In genomic region chr15:78069630-78070029, GRCh38 we compare ENCODE assay signal across 13 cellular contexts. TPM values are rescaled to one million over a fixed set of nuclear protein-coding genes. Genes with fewer than 3 reads are reported as not detected.
A peak's percentile ranks its signal among the peaks of the same experiment; 100 is the strongest.
DNase-seq lines count a peak whose midpoint lies in the region; ATAC-seq, FAIRE-seq and TF ChIP-seq lines count a peak whose summit lies in the region.
"Had no signal": no experiment of that assay in that cellular context is flagged by ENCODE, and none has a peak within 500 bp of the region (broad histone marks: within the 10 kb centered on the region; RNA-seq: fewer than 3 reads in every experiment).

No MANE protein-coding gene starts in this region.

- H3K9me3 ChIP-seq in A549, result no peaks in the 10 kb centered on the region
- no peaks in the 10 kb centered on the region for H3K9me3 ChIP-seq in muscle layer of duodenum (ENCODE audit: control insufficient read depth in 1 of 2, low read length in 2 of 2)
- H3K9me3 ChIP-seq: SJSA1 had no signal

- peak overlapping the region; percentile 31; the same call in 1 of the 3 replicates for H3K4me2 ChIP-seq in A549

- no peaks in the 10 kb centered on the region for H3K27me3 ChIP-seq in muscle layer of duodenum (ENCODE audit: low read depth, low read length)
- H3K27me3 ChIP-seq: SJSA1 had no signal

- FAIRE-seq in A549 (lab: Jason Lieb, UNC), result no peak
- FAIRE-seq: D721Med had no signal

- DNase-seq in A549 (ENCODE audit: low read depth in 1 of 2, low spot score in 1 of 2) (no peak), SHP77 (lab: John Stamatoyannopoulos, UW) (no peak), nucleus accumbens (lab: John Stamatoyannopoulos, UW) (no peak)
- DNase-seq in activated T-helper 2 cell treated with anti-CD3 and anti-CD28 coated beads, Interferon-gamma antibody, Interleukin-2, Interleukin-4, amounts not matched to agents 10 μg/mL and 5 μg/mL and 100 μg/mL, durations not matched to agents 14 hours and 24 hours and 36 hours (ENCODE audit: low spot score), result no peak
- DNase-seq: midbrain, NCI-H1105 had no signal

- H3K9me3 Mint-ChIP-seq in activated T-helper 2 cell treated with anti-CD3 and anti-CD28 coated beads, Interferon-gamma antibody, Interleukin-2, Interleukin-4, amounts not matched to agents 10 μg/mL and 5 μg/mL and 100 μg/mL, durations not matched to agents 14 hours and 24 hours and 36 hours, result no peaks in the 10 kb centered on the region

- no peak for TF ChIP-seq RAD21 in A549 (conservative IDR thresholded peaks at IDR 0.05 in 1 of 2, IDR thresholded peaks at IDR 0.05 in 1 of 2)

- H3K36me3 Mint-ChIP-seq in activated T-helper 2 cell treated with anti-CD3 and anti-CD28 coated beads, Interferon-gamma antibody, Interleukin-2, Interleukin-4, amounts not matched to agents 10 μg/mL and 5 μg/mL and 100 μg/mL, durations not matched to agents 14 hours and 24 hours and 36 hours (ENCODE audit: low read depth), result peaks cover 25% of the 10 kb centered on the region

- 83% methylated on average over 1 of the region's 1 CpG for WGBS in A549 (ENCODE audit: missing lambda C conversion rate)

- peaks cover 28% of the 10 kb centered on the region for H3K4me1 Mint-ChIP-seq in activated T-helper 2 cell treated with anti-CD3 and anti-CD28 coated beads, Interferon-gamma antibody, Interleukin-2, Interleukin-4, amounts not matched to agents 10 μg/mL and 5 μg/mL and 100 μg/mL, durations not matched to agents 14 hours and 24 hours and 36 hours (ENCODE audit: low read depth)

- H3K4me3 Mint-ChIP-seq in activated T-helper 2 cell treated with anti-CD3 and anti-CD28 coated beads, Interferon-gamma antibody, Interleukin-2, Interleukin-4, amounts not matched to agents 10 μg/mL and 5 μg/mL and 100 μg/mL, durations not matched to agents 14 hours and 24 hours and 36 hours (ENCODE audit: low read depth), result peak overlapping the region; percentile 72

- 0 out of 6 replicates have a peak overlapping the region, but pooled peaks of 1 of the 2 experiments have one; percentile 3 for H3K27ac ChIP-seq in A549
- peak overlapping the region; percentile 71 for H3K27ac ChIP-seq in muscle layer of duodenum (ENCODE audit: low read length)
- H3K27ac ChIP-seq: epithelial cell of prostate, SJSA1 had no signal

- POLR2A ChIA-PET in A549 (lab: Yijun Ruan, JAX), result no interaction called here

- TF ChIP-seq CTCF in A549 (IDR thresholded peaks at IDR 0.05) (no peak), GM12873 (IDR thresholded peaks at IDR 0.05; ENCODE audit: insufficient read depth, low read depth, low read length, missing control alignments) (peak; percentile 13)

- TF ChIP-seq POLR2A in A549 (IDR thresholded peaks at IDR 0.05; ENCODE audit: low read length), result no peak

- peaks cover 0 to 5% of the 10 kb centered on the region in 2 donors for H3K36me3 ChIP-seq in muscle layer of duodenum (ENCODE audit: control insufficient read depth in 1 of 2, insufficient read depth in 2 of 2, low read length in 2 of 2)

- TF ChIP-seq EP300 in A549 (IDR thresholded peaks at IDR 0.05), result no peak

- intact Hi-C loops in activated T-helper 2 cell treated with anti-CD3 and anti-CD28 coated beads, Interferon-gamma antibody, Interleukin-2, Interleukin-4, amounts not matched to agents 10 μg/mL and 5 μg/mL and 100 μg/mL, durations not matched to agents 14 hours and 24 hours and 36 hours (cut with micrococcal nuclease), result loop anchor here (1.0 to 5.0 kb wide), 4 partner anchors 8 to 35 kb away; partner anchors contain the start of gene TBC1D2B

- CTCF ChIA-PET in A549 (lab: Yijun Ruan, JAX), result interaction anchor here (1.0 to 5.8 kb wide), 5 partner anchors 10 to 171 kb away, joined by 3 to 32 read pairs (median 7); no protein-coding TSS in a partner anchor

- H3K4me3 ChIP-seq in A549 (no peak overlapping the region), muscle layer of duodenum (ENCODE audit: low read depth in 1 of 2, low read length in 2 of 2) (no peak overlapping the region)
- H3K4me3 ChIP-seq: SJSA1 had no signal

- ATAC-seq in A549, result no peak
- ATAC-seq in HG03045 (IDR thresholded peaks at IDR 0.05; ENCODE audit: unreplicated experiment), result no peak
- ATAC-seq in HG02571 (IDR thresholded peaks at IDR 0.05; ENCODE audit: unreplicated experiment), result no peak

- peak overlapping the region; percentile 96 for H3K27ac Mint-ChIP-seq in activated T-helper 2 cell treated with anti-CD3 and anti-CD28 coated beads, Interferon-gamma antibody, Interleukin-2, Interleukin-4, amounts not matched to agents 10 μg/mL and 5 μg/mL and 100 μg/mL, durations not matched to agents 14 hours and 24 hours and 36 hours

- no peaks in the 10 kb centered on the region for H3K27me3 Mint-ChIP-seq in activated T-helper 2 cell treated with anti-CD3 and anti-CD28 coated beads, Interferon-gamma antibody, Interleukin-2, Interleukin-4, amounts not matched to agents 10 μg/mL and 5 μg/mL and 100 μg/mL, durations not matched to agents 14 hours and 24 hours and 36 hours (ENCODE audit: low read depth)

- H3K4me1 ChIP-seq in A549, result peaks cover 42% of the 10 kb centered on the region
- H3K4me1 ChIP-seq in muscle layer of duodenum (ENCODE audit: control insufficient read depth in 1 of 2, insufficient read depth in 2 of 2, low read length in 2 of 2), result peaks cover 64 to 80% of the 10 kb centered on the region in 2 donors

TF ChIP-seq in A549, 52 proteins besides CTCF, POLR2A, EP300 and RAD21:
- no peak for TF ChIP-seq USF2 (IDR thresholded peaks at IDR 0.05)
- TF ChIP-seq EHMT2 (IDR thresholded peaks at IDR 0.05; ENCODE audit: low read depth), result no peak
- no peak for TF ChIP-seq ATOH8 (CRISPR knock-in tag; IDR thresholded peaks at IDR 0.05; ENCODE audit: low read depth)
- no peak for TF ChIP-seq ELK1 (IDR thresholded peaks at IDR 0.05; ENCODE audit: low read depth, low read length)
- no peak for TF ChIP-seq HEYL (CRISPR knock-in tag; IDR thresholded peaks at IDR 0.05)
- TF ChIP-seq E2F6 (IDR thresholded peaks at IDR 0.05; ENCODE audit: borderline replicate concordance, low read depth), result no peak
- TF ChIP-seq FOSB (CRISPR knock-in tag; IDR thresholded peaks at IDR 0.05), result no peak
- TF ChIP-seq ESRRA (IDR thresholded peaks at IDR 0.05; ENCODE audit: borderline replicate concordance, low read length), result no peak
- TF ChIP-seq RNF2 (IDR thresholded peaks at IDR 0.05; ENCODE audit: borderline replicate concordance, low read depth), result no peak
- no peak for TF ChIP-seq HOXB5 (CRISPR knock-in tag; IDR thresholded peaks at IDR 0.05)
- TF ChIP-seq ZSCAN20 (CRISPR knock-in tag; IDR thresholded peaks at IDR 0.05), result no peak
- no peak for TF ChIP-seq CBX2 (IDR thresholded peaks at IDR 0.05; ENCODE audit: borderline replicate concordance, low read depth)

RNA-seq across cellular contexts. Expression of gene TBC1D2B, which starts 7.9 kb away (rescaled TPM):
- polyA plus RNA-seq in A549 (2011; rRNA removed), result 13.9 and 14.9 TPM in 2 replicates
- 9.4 and 11.8 TPM in 2 replicates for polyA plus RNA-seq in A549 (2012; cell fraction: cytosol; rRNA removed)
- 34.3 and 50.0 TPM in 2 replicates for polyA plus RNA-seq in A549 (2012; cell fraction: nucleus; rRNA removed)
- 11.4 to 13.6 TPM (median 12.6 TPM) in 3 replicates for polyA plus RNA-seq in A549 (2017; fragmentation: RNase III; extraction: RNeasy Plus Mini Kit Qiagen cat#74134 plus additional on column Dnase treatment)
- 18.8 and 19.0 TPM in 2 replicates for polyA minus RNA-seq in A549 (2011; rRNA and poly(A)+ RNA removed)
- 55.0 and 63.5 TPM in 2 replicates for total RNA-seq in activated T-helper 2 cell treated with anti-CD3 and anti-CD28 coated beads, Interferon-gamma antibody, Interleukin-2, Interleukin-4, amounts not matched to agents 10 μg/mL and 5 μg/mL and 100 μg/mL, durations not matched to agents 14 hours and 24 hours and 36 hours

RNA-seq across cellular contexts. Expression of gene SH2D7, which starts 22.7 kb away (rescaled TPM):
- not detected in 2 replicates for polyA plus RNA-seq in A549 (2011; rRNA removed)
- not detected in 2 replicates for polyA plus RNA-seq in A549 (2012; cell fraction: cytosol; rRNA removed)
- polyA plus RNA-seq in A549 (2012; cell fraction: nucleus; rRNA removed), result not detected in 2 replicates
- not detected in 3 replicates for polyA plus RNA-seq in A549 (2017; fragmentation: RNase III; extraction: RNeasy Plus Mini Kit Qiagen cat#74134 plus additional on column Dnase treatment)
- polyA minus RNA-seq in A549 (2011; rRNA and poly(A)+ RNA removed), result not detected in 2 replicates
- total RNA-seq in activated T-helper 2 cell treated with anti-CD3 and anti-CD28 coated beads, Interferon-gamma antibody, Interleukin-2, Interleukin-4, amounts not matched to agents 10 μg/mL and 5 μg/mL and 100 μg/mL, durations not matched to agents 14 hours and 24 hours and 36 hours, result not detected in 2 replicates
- total RNA-seq: SJSA1 had no signal
